Comparison of ENCODE assay signal across 11 cellular contexts in the genomic region with DNA sequence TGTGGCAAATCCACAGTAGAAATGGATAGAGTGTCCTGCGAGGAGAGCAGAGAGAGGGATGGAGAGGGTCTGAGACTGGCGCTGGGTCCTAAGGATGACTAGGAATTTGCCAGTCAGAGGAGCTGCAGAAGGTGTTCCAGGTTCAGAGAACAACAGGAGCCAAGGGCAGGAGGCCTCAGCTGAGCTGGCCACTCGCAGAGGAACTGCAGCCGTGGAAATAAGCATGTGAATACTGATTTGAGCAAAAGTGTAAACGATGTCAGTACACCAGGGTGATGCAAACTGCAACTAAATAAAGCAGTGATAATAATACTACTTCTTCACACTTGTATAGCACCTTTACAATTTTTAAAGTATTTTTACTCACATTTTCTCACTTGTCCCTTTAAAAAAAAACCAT. TPM values are rescaled to one million over a fixed set of nuclear protein-coding genes. Genes with fewer than 3 reads are reported as not detected.
DNase-seq lines count a peak whose midpoint lies in the region; ATAC-seq and TF ChIP-seq lines count a peak whose summit lies in the region.
"Had no signal": no experiment of that assay in that cellular context is flagged by ENCODE, and none has a peak within 500 bp of the region (broad histone marks: within the 10 kb centered on the region; RNA-seq: fewer than 3 reads in every experiment).

No MANE protein-coding gene starts in this region.

- H3K27me3 ChIP-seq in right cardiac atrium (ENCODE audit: control insufficient read depth, insufficient read depth) (no peaks in the 10 kb centered on the region), right atrium auricular region (no peaks in the 10 kb centered on the region), neural progenitor cell (peaks cover 19% of the 10 kb centered on the region), foreskin keratinocyte (no peaks in the 10 kb centered on the region)
- H3K27me3 ChIP-seq: BLaER1 had no signal

- peak; percentile 28 for DNase-seq in Right ventricle myocardium inferior (ENCODE audit: missing footprints)
- DNase-seq in right cardiac atrium, result no peak
- DNase-seq in glutamatergic neuron, result no peak
- no peak for DNase-seq in right atrium auricular region (ENCODE audit: low spot score)
- DNase-seq in neural progenitor cell (ENCODE audit: low spot score), result no peak
- DNase-seq in coronary artery (ENCODE audit: low spot score), result no peak
- no peak for DNase-seq in foreskin keratinocyte
- DNase-seq: AML-193 had no signal

- ATAC-seq in Right ventricle myocardium inferior (peak; percentile 18), right cardiac atrium (no peak), HG02973 (IDR thresholded peaks at IDR 0.05; ENCODE audit: unreplicated experiment) (no peak), foreskin keratinocyte (no peak)

- no peaks in the 10 kb centered on the region for H3K36me3 ChIP-seq in right atrium auricular region
- H3K36me3 ChIP-seq in neural progenitor cell, result no peaks in the 10 kb centered on the region
- H3K36me3 ChIP-seq: BLaER1 had no signal

- H3K9ac ChIP-seq in neural progenitor cell, result no peak overlapping the region
- H3K9ac ChIP-seq: BLaER1 had no signal

- H3K9me3 ChIP-seq in right cardiac atrium (ENCODE audit: control insufficient read depth, low read length) (no peaks in the 10 kb centered on the region), right atrium auricular region (no peaks in the 10 kb centered on the region), neural progenitor cell (ENCODE audit: low read depth) (no peaks in the 10 kb centered on the region)
- H3K9me3 ChIP-seq: BLaER1 had no signal

- peak overlapping the region; percentile 75 for H3K4me2 ChIP-seq in neural progenitor cell
- H3K4me2 ChIP-seq: BLaER1 had no signal

- 81% methylated on average over 5 of the region's 5 CpGs for WGBS in right cardiac atrium

- intact Hi-C loops in Right ventricle myocardium inferior (cut with DNase I) (no loop called here), right cardiac atrium (cut with DNase I) (no loop called here)

- H3K4me3 ChIP-seq in right cardiac atrium (ENCODE audit: low read length) (no peak overlapping the region), right atrium auricular region (no peak overlapping the region), neural progenitor cell (no peak overlapping the region), coronary artery (no peak overlapping the region)
- H3K4me3 ChIP-seq: BLaER1 had no signal

- H3F3A ChIP-seq in neural progenitor cell (ENCODE audit: low read depth), result peaks cover 28% of the 10 kb centered on the region

- peak overlapping the region; percentile 9 for H3K27ac Mint-ChIP-seq in glutamatergic neuron (ENCODE audit: unreplicated experiment)
- peak overlapping the region; percentile 6 for H3K27ac Mint-ChIP-seq in neural progenitor cell

- peaks cover 42% of the 10 kb centered on the region for H3K4me1 Mint-ChIP-seq in glutamatergic neuron (ENCODE audit: low read depth, unreplicated experiment)
- H3K4me1 Mint-ChIP-seq in neural progenitor cell, result peaks cover 27% of the 10 kb centered on the region

- peaks cover 13% of the 10 kb centered on the region for H3K9me3 Mint-ChIP-seq in glutamatergic neuron (ENCODE audit: unreplicated experiment)
- no peaks in the 10 kb centered on the region for H3K9me3 Mint-ChIP-seq in neural progenitor cell

- peaks cover 11% of the 10 kb centered on the region for H3K4me1 ChIP-seq in right cardiac atrium (ENCODE audit: control insufficient read depth, insufficient read depth, low read length)
- H3K4me1 ChIP-seq in right atrium auricular region, result peaks cover 0 to 61% of the 10 kb centered on the region in 2 donors
- H3K4me1 ChIP-seq in neural progenitor cell, result peaks cover 34% of the 10 kb centered on the region
- H3K4me1 ChIP-seq in foreskin keratinocyte, result no peaks in the 10 kb centered on the region
- H3K4me1 ChIP-seq: BLaER1 had no signal

- H3K36me3 Mint-ChIP-seq in glutamatergic neuron (ENCODE audit: unreplicated experiment) (peaks cover 11% of the 10 kb centered on the region), neural progenitor cell (peaks cover 29% of the 10 kb centered on the region)

- no peak overlapping the region for H3K4me3 Mint-ChIP-seq in glutamatergic neuron (ENCODE audit: unreplicated experiment)
- no peak overlapping the region for H3K4me3 Mint-ChIP-seq in neural progenitor cell

- no peak overlapping the region for H2AFZ ChIP-seq in neural progenitor cell (replicated peaks)

- no peak overlapping the region for H3K27ac ChIP-seq in right cardiac atrium (ENCODE audit: low read length)
- peak overlapping the region; percentile 12 to 51 for H3K27ac ChIP-seq in right atrium auricular region
- no peak overlapping the region for H3K27ac ChIP-seq in neural progenitor cell
- H3K27ac ChIP-seq in coronary artery, result no peak overlapping the region
- H3K27ac ChIP-seq in foreskin keratinocyte, result no peak overlapping the region
- H3K27ac ChIP-seq: 22Rv1, BLaER1 had no signal

- H3K27me3 Mint-ChIP-seq in glutamatergic neuron (ENCODE audit: unreplicated experiment), result peaks cover 10% of the 10 kb centered on the region
- no peaks in the 10 kb centered on the region for H3K27me3 Mint-ChIP-seq in neural progenitor cell (ENCODE audit: insufficient read depth, low read depth)

- peaks cover 11% of the 10 kb centered on the region for H3K79me2 ChIP-seq in neural progenitor cell (ENCODE audit: low read depth)

- TF ChIP-seq CTCF in glutamatergic neuron (IDR thresholded peaks at IDR 0.05; ENCODE audit: partially characterized antibody, unreplicated experiment), result no peak
- TF ChIP-seq CTCF in right atrium auricular region (IDR thresholded peaks at IDR 0.05), result no peak
- TF ChIP-seq CTCF in neural progenitor cell (IDR thresholded peaks at IDR 0.05), result no peak
- TF ChIP-seq CTCF in coronary artery (IDR thresholded peaks at IDR 0.05), result no peak
- TF ChIP-seq CTCF in foreskin keratinocyte (conservative IDR thresholded peaks at IDR 0.05), result no peak

- H4K20me1 ChIP-seq in neural progenitor cell (ENCODE audit: low read depth), result peaks cover 14% of the 10 kb centered on the region
- H4K20me1 ChIP-seq: BLaER1 had no signal

RNA-seq across cellular contexts. Expression of a gene that starts 24.6 kb away (rescaled TPM):
- 17.7 TPM for total RNA-seq in Right ventricle myocardium inferior
- 10 to 100 TPM in 3 of 4 donors, 1 to 10 TPM in 1; 7.0 to 28.3 (median 22.3) TPM for total RNA-seq in right cardiac atrium
- 6.5 TPM for polyA plus RNA-seq in right cardiac atrium
- total RNA-seq in glutamatergic neuron (ENCODE audit: unreplicated experiment), result 255 TPM
- 10 to 100 TPM; 12.2 to 14.3 TPM for total RNA-seq in right atrium auricular region
- 12.5 and 23.5 TPM in 2 replicates for total RNA-seq in neural progenitor cell (ENCODE audit: low replicate concordance)
- total RNA-seq in foreskin keratinocyte, result 0.74 and 1.2 TPM in 2 replicates
- 0.14 and 0.17 TPM in 2 replicates for polyA plus RNA-seq in foreskin keratinocyte

Comparison
In these comparisons a context has a peak if more than half of its experiments do, and no peak if none do; other contexts are left out.
1. H3K27ac ChIP-seq: peak in right atrium auricular region (2 of 2); none in right cardiac atrium (single experiment), neural progenitor cell (single experiment), coronary artery (0 of 2) and foreskin keratinocyte (single experiment).